13 cellular contexts compared by ENCODE assay signal in genomic region chr2:231587744-231588143, GRCh38. TPM values are rescaled to one million over a fixed set of nuclear protein-coding genes. Genes with fewer than 3 reads are reported as not detected.
"Had no signal": no experiment of that assay in that cellular context is flagged by ENCODE, and none has a peak within 500 bp of the region (broad histone marks: within the 10 kb centered on the region; RNA-seq: fewer than 3 reads in every experiment).

No MANE protein-coding gene starts in this region.

RNA-seq across cellular contexts. Expression of gene TEX44, which starts 4.9 kb away (rescaled TPM):
- total RNA-seq: stomach, subcutaneous adipose tissue, suprapubic skin, temporal lobe, thoracic aorta, tibial nerve, transverse colon, upper lobe of left lung, upper lobe of right lung, ureter, urinary bladder, uterus, vagina had no signal
- polyA plus RNA-seq: stomach, urinary bladder had no signal

RNA-seq across cellular contexts. Expression of gene NMUR1, which starts 57.5 kb away (rescaled TPM):
- total RNA-seq: vagina had no signal
